ENCODE assay signal across 26 cellular contexts in genomic region chr7:135449467-135449866, GRCh38.
"Had no signal": no experiment of that assay in that cellular context is flagged by ENCODE, and none has a peak within 500 bp of the region (broad histone marks: within the 10 kb centered on the region; RNA-seq: fewer than 3 reads in every experiment).

No MANE protein-coding gene starts in this region.

- H3K9ac ChIP-seq: neural progenitor cell had no signal

- H3K27ac Mint-ChIP-seq: dendritic cell treated with granulocyte-macrophage colony-stimulating factor and Interleukin-4, amounts not matched to agents 40 ng/mL and 50 ng/mL, for 4 days; mesothelial cell of epicardium; natural killer cell treated with Interleukin-12 subunit alpha and Interleukin-12 subunit beta and Interleukin-15 and Interleukin-18, amount 100 ng/mL, for 72 hours; neural progenitor cell; stimulated activated effector memory CD8-positive, alpha-beta T cell treated with anti-CD3 and anti-CD28 coated beads, Interleukin-12 subunit alpha, Interleukin-12 subunit beta, amount 100 ng/mL, for 72 hours had no signal

- H3K27ac ChIP-seq: esophagus muscularis mucosa, foreskin keratinocyte, gastroesophageal sphincter, heart left ventricle, hepatocyte, neural progenitor cell, psoas muscle, sigmoid colon, stomach, thyroid gland, vagina had no signal

- H3K4me1 ChIP-seq: neural progenitor cell had no signal

- H2AFZ ChIP-seq: hepatocyte, neural progenitor cell had no signal

- H3K27me3 ChIP-seq: esophagus muscularis mucosa, foreskin keratinocyte, gastroesophageal sphincter, heart left ventricle, hepatocyte, neural progenitor cell, sigmoid colon, stomach, thyroid gland, vagina had no signal

- DNase-seq: effector CD8-positive, alpha-beta T cell; foreskin keratinocyte; heart left ventricle; kidney; mesenchymal stem cell; mucosa of descending colon; naive B cell; posterior cingulate gyrus; psoas muscle; right cardiac atrium; sigmoid colon; stimulated activated CD4-positive, alpha-beta T cell treated with anti-CD3 and anti-CD28 coated beads, Interleukin-2, amount 100 ng/mL, for 24 hours; stimulated activated CD4-positive, alpha-beta T cell treated with anti-CD3 and anti-CD28 coated beads, Interleukin-4, amount 100 ng/mL, for 24 hours; stimulated activated naive CD4-positive, alpha-beta T cell treated with Interleukin-2 at 50 U/mL for 16 hours; stomach; thyroid gland; trophoblast cell had no signal

- H3K4me3 Mint-ChIP-seq: dendritic cell treated with granulocyte-macrophage colony-stimulating factor and Interleukin-4, amounts not matched to agents 40 ng/mL and 50 ng/mL, for 4 days; mesothelial cell of epicardium; naive B cell; natural killer cell treated with Interleukin-12 subunit alpha and Interleukin-12 subunit beta and Interleukin-15 and Interleukin-18, amount 100 ng/mL, for 72 hours; neural progenitor cell; stimulated activated effector memory CD8-positive, alpha-beta T cell treated with anti-CD3 and anti-CD28 coated beads, Interleukin-12 subunit alpha, Interleukin-12 subunit beta, amount 100 ng/mL, for 72 hours had no signal

- H3K27me3 Mint-ChIP-seq: dendritic cell treated with granulocyte-macrophage colony-stimulating factor and Interleukin-4, amounts not matched to agents 40 ng/mL and 50 ng/mL, for 4 days; naive B cell; natural killer cell treated with Interleukin-12 subunit alpha and Interleukin-12 subunit beta and Interleukin-15 and Interleukin-18, amount 100 ng/mL, for 72 hours had no signal

- H3K4me2 ChIP-seq: hepatocyte, neural progenitor cell had no signal

- H3K9me3 ChIP-seq: esophagus muscularis mucosa, gastroesophageal sphincter, heart left ventricle, mucosa of descending colon, psoas muscle, sigmoid colon, stomach, thyroid gland, vagina had no signal

- H3K9me3 Mint-ChIP-seq: dendritic cell treated with granulocyte-macrophage colony-stimulating factor and Interleukin-4, amounts not matched to agents 40 ng/mL and 50 ng/mL, for 4 days; mesothelial cell of epicardium; naive B cell; natural killer cell treated with Interleukin-12 subunit alpha and Interleukin-12 subunit beta and Interleukin-15 and Interleukin-18, amount 100 ng/mL, for 72 hours; neural progenitor cell; stimulated activated effector memory CD8-positive, alpha-beta T cell treated with anti-CD3 and anti-CD28 coated beads, Interleukin-12 subunit alpha, Interleukin-12 subunit beta, amount 100 ng/mL, for 72 hours had no signal

- H3K36me3 ChIP-seq: esophagus muscularis mucosa, gastroesophageal sphincter, heart left ventricle, neural progenitor cell, sigmoid colon, stomach, thyroid gland, vagina had no signal

- ATAC-seq: foreskin keratinocyte; gastroesophageal sphincter; heart left ventricle; mucosa of descending colon; natural killer cell treated with Interleukin-12 subunit alpha and Interleukin-12 subunit beta and Interleukin-15 and Interleukin-18, amount 100 ng/mL, for 72 hours; psoas muscle; right cardiac atrium; stimulated activated effector memory CD8-positive, alpha-beta T cell treated with anti-CD3 and anti-CD28 coated beads, Interleukin-12 subunit alpha, Interleukin-12 subunit beta, amount 100 ng/mL, for 72 hours had no signal

- H3K36me3 Mint-ChIP-seq: naive B cell; natural killer cell treated with Interleukin-12 subunit alpha and Interleukin-12 subunit beta and Interleukin-15 and Interleukin-18, amount 100 ng/mL, for 72 hours; neural progenitor cell had no signal

- H3K4me3 ChIP-seq: esophagus muscularis mucosa, gastroesophageal sphincter, heart left ventricle, hepatocyte, mucosa of descending colon, neural progenitor cell, psoas muscle, sigmoid colon, stomach, thyroid gland, vagina had no signal
